In genomic region chr6:2633763-2634150, GRCh38 we compare ENCODE assay signal across 8 cellular contexts.
DNase-seq lines count a peak whose midpoint lies in the region; ATAC-seq, FAIRE-seq and TF ChIP-seq lines count a peak whose summit lies in the region.
"Had no signal": no experiment of that assay in that cellular context is flagged by ENCODE, and none has a peak within 500 bp of the region (broad histone marks: within the 10 kb centered on the region; RNA-seq: fewer than 3 reads in every experiment).

No MANE protein-coding gene starts in this region.

- H3K4me3 ChIP-seq in HUES6 (ENCODE audit: low read depth, low read length) (peak overlapping the region; percentile 57), GM12878 (no peak overlapping the region), stomach (peak overlapping the region; percentile 45 to 66 (median 54))

- FAIRE-seq in GM12878 (lab: Jason Lieb, UNC) = no peak
- FAIRE-seq: endometrium had no signal

- no peaks in the 10 kb centered on the region for H3K79me2 ChIP-seq in GM12878 (ENCODE audit: control insufficient read depth, insufficient read depth, low read length)

- TF ChIP-seq EP300 in GM12878 (IDR thresholded peaks at IDR 0.05; ENCODE audit: borderline replicate concordance in 1 of 2, control insufficient read depth in 1 of 2, low read depth in 2 of 2, low read length in 2 of 2) = no peak
- TF ChIP-seq EP300 in stomach (IDR thresholded peaks at IDR 0.05) = no peak

- H3K36me3 ChIP-seq in HUES6 (ENCODE audit: control insufficient read depth, insufficient read depth, low read length) (no peaks in the 10 kb centered on the region), GM12878 (ENCODE audit: control insufficient read depth in 2 of 2, insufficient read depth in 2 of 2, low read length in 1 of 2) (no peaks in the 10 kb centered on the region), stomach (no peaks in the 10 kb centered on the region)

- CTCF ChIA-PET in GM12878 (lab: Yijun Ruan, JAX) = interaction anchor here (0.6 to 2.9 kb wide), 18 partner anchors 8 to 1041 kb away, joined by 3 to 33 read pairs (median 4); no protein-coding TSS in a partner anchor

- H2AFZ ChIP-seq in GM12878 (ENCODE audit: control insufficient read depth, low read depth, low read length) = no peak overlapping the region

- H3K4me2 ChIP-seq in GM12878 (ENCODE audit: control insufficient read depth, insufficient read depth) = peak overlapping the region; percentile 69; the same call in 1 of the 2 replicates

- 76% methylated on average over 15 of the region's 15 CpGs for WGBS in GM12878 (ENCODE audit: insufficient coverage, insufficient replicate concordance, low lambda C conversion rate, missing lambda C conversion rate)
- 48 to 64% (median 60%) methylated on average over 15 of the region's 15 CpGs for WGBS in stomach, 5 donors

- TF ChIP-seq RAD21 in GM12878 (IDR thresholded peaks at IDR 0.05; ENCODE audit: insufficient read depth, low read depth, low read length) = no peak

- TF ChIP-seq POLR2A in GM12878 (IDR thresholded peaks at IDR 0.05; ENCODE audit: low read depth, low read length) = no peak
- TF ChIP-seq POLR2A in stomach (IDR thresholded peaks at IDR 0.05) = no peak

- ATAC-seq in GM12878 = no peak
- no peak for ATAC-seq in esophagus mucosa

- no peak overlapping the region for H3K27ac ChIP-seq in HUES6 (ENCODE audit: low read depth, low read length)
- H3K27ac ChIP-seq in GM12878 (ENCODE audit: control insufficient read depth, insufficient read depth) = no peak overlapping the region
- H3K27ac ChIP-seq in layer of hippocampus (ENCODE audit: low read depth, low read length) = peak overlapping the region; percentile 54
- H3K27ac ChIP-seq in stomach = peak overlapping the region in 4 of 5 donors; percentile 42 to 78 (median 62)

- DNase-seq in GM12878 (ENCODE audit: low read depth, low spot score) = no peak
- DNase-seq in stomach = no peak
- no peak for DNase-seq in hippocampal formation (lab: John Stamatoyannopoulos, UW)
- DNase-seq in H4 (ENCODE audit: low spot score) = no peak

- in situ Hi-C loops in GM12878 (cut with MboI) = no loop called here

- TF ChIP-seq CTCF in GM12878 (IDR thresholded peaks at IDR 0.05 in 2 of 3, conservative IDR thresholded peaks at IDR 0.05 in 1 of 3; ENCODE audit: control insufficient read depth in 2 of 3, extremely low read depth in 1 of 3, insufficient read depth in 1 of 3, low read depth in 3 of 3, low read length in 3 of 3) (no peak), stomach (IDR thresholded peaks at IDR 0.05) (no peak)

- H3K9me3 ChIP-seq in HUES6 (ENCODE audit: control insufficient read depth, insufficient read depth, low read depth, low read length) (no peaks in the 10 kb centered on the region), GM12878 (replicated peaks; ENCODE audit: control insufficient read depth, insufficient read depth, low read length) (no peaks in the 10 kb centered on the region), stomach (no peaks in the 10 kb centered on the region)

- intact Hi-C loops in GM12878 (cut with micrococcal nuclease; ENCODE audit: unreplicated experiment) = loop anchor here (1.0 to 5.0 kb wide), 2 partner anchors 426 to 1037 kb away; no protein-coding TSS in a partner anchor
- intact Hi-C loops in stomach (cut with DNase I; ENCODE audit: low total_unique reads) = loop anchor here (10.0 kb wide), 1 partner anchor 179 kb away; no protein-coding TSS in a partner anchor

- no TSS peak for BruUV-seq in GM12878 (replicated peaks; lab: Mats Ljungman, UMichigan)

- H3K27me3 ChIP-seq in HUES6 (ENCODE audit: control insufficient read depth, insufficient read depth, low read length) (peaks cover 8% of the 10 kb centered on the region), GM12878 (replicated peaks in 1 of 2; ENCODE audit: control insufficient read depth in 2 of 2, insufficient read depth in 2 of 2, low read length in 1 of 2) (peaks cover 0 to 1% of the 10 kb centered on the region in 2 experiments; a peak in 2 of 4 replicates), layer of hippocampus (ENCODE audit: control insufficient read depth, insufficient read depth, low read length) (no peaks in the 10 kb centered on the region), stomach (no peaks in the 10 kb centered on the region)

- RAD21 ChIA-PET in GM12878 (lab: Charles Lee; ENCODE audit: unreplicated experiment) = interaction anchor here (0.9 to 2.7 kb wide), 4 partner anchors 12 to 1038 kb away, joined by 3 to 10 read pairs (median 4); no protein-coding TSS in a partner anchor

- POLR2A ChIA-PET in GM12878 (lab: Charles Lee) = no interaction called here

- H3K9ac ChIP-seq in HUES6 (ENCODE audit: low read length) (peak overlapping the region; percentile 17), GM12878 (ENCODE audit: control insufficient read depth, insufficient read depth, low read length) (no peak overlapping the region)

- SMC1A ChIA-PET in GM12878 (lab: Charles Lee; ENCODE audit: uncharacterized antibody, unreplicated experiment) = interaction anchor here (0.7 to 2.1 kb wide), 5 partner anchors 12 to 1037 kb away, joined by 3 to 12 read pairs (median 3); no protein-coding TSS in a partner anchor

- H3K4me1 ChIP-seq in HUES6 (ENCODE audit: control insufficient read depth, insufficient read depth, low read length) = peaks cover 23% of the 10 kb centered on the region
- H3K4me1 ChIP-seq in GM12878 (ENCODE audit: control insufficient read depth, insufficient read depth, low read length) = no peaks in the 10 kb centered on the region
- peaks cover 9 to 30% (median 22%) of the 10 kb centered on the region in 4 donors for H3K4me1 ChIP-seq in stomach

- H4K20me1 ChIP-seq in GM12878 (ENCODE audit: control insufficient read depth, insufficient read depth) = no peaks in the 10 kb centered on the region

TF ChIP-seq in GM12878, 131 proteins besides CTCF, POLR2A, EP300 and RAD21:
- no peak for TF ChIP-seq HDGF (IDR thresholded peaks at IDR 0.05)
- no peak for TF ChIP-seq HCFC1 (IDR thresholded peaks at IDR 0.05; ENCODE audit: low read length)
- TF ChIP-seq EZH2 (IDR thresholded peaks at IDR 0.05; ENCODE audit: borderline replicate concordance, control insufficient read depth, low read depth, low read length) = no peak
- no peak for TF ChIP-seq SP1 (IDR thresholded peaks at IDR 0.05; ENCODE audit: low read depth, low read length)
- TF ChIP-seq KLF5 (IDR thresholded peaks at IDR 0.05; ENCODE audit: partially characterized antibody) = no peak
- no peak for TF ChIP-seq ATF3 (IDR thresholded peaks at IDR 0.05; ENCODE audit: borderline replicate concordance, extremely low read depth, low read depth, low read length)
- TF ChIP-seq STAT1 (conservative IDR thresholded peaks at IDR 0.05) = no peak
- TF ChIP-seq TCF7 (IDR thresholded peaks at IDR 0.05; ENCODE audit: borderline replicate concordance) = no peak
- TF ChIP-seq BMI1 (IDR thresholded peaks at IDR 0.05; ENCODE audit: borderline replicate concordance) = no peak
- no peak for TF ChIP-seq SUPT20H (IDR thresholded peaks at IDR 0.05; ENCODE audit: borderline replicate concordance, control insufficient read depth, low read depth, low read length)
- no peak for TF ChIP-seq YBX1 (IDR thresholded peaks at IDR 0.05)
- TF ChIP-seq SMARCA5 (IDR thresholded peaks at IDR 0.05) = no peak
- no peak for TF ChIP-seq CREM (IDR thresholded peaks at IDR 0.05; ENCODE audit: low read depth)
- TF ChIP-seq IKZF2 (IDR thresholded peaks at IDR 0.05) = no peak
- no peak for TF ChIP-seq TCF12 (IDR thresholded peaks at IDR 0.05; ENCODE audit: low read depth, low read length)

Comparison
In these comparisons a context has a peak if more than half of its experiments do, and no peak if none do; other contexts are left out.
1. H3K27ac ChIP-seq: peak in layer of hippocampus (single experiment) and stomach (4 of 5); none in HUES6 (single experiment) and GM12878 (single experiment).